ENCODE assay signal across 10 cellular contexts in the genomic region with DNA sequence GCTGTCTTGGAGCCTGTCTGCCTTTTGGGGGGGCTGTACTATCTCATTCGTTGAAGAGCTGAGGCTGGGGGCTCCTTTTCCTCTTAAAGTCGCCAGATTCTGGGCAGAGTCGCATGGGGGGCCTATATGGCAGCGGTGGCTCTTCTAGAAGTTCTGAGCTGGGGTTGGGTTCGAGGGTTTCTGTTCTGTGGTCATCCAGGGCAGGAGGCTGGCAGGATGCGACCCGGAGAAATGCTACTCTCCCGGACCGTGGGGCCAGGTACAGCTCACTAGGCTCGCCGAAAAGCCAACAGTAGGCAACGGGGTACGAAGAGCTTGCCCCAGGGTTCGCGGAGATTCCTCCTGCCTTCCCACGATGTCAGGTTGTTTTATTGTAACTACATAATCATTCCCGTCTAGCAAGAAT. TPM values are rescaled to one million over a fixed set of nuclear protein-coding genes. Genes with fewer than 3 reads are reported as not detected.
DNase-seq lines count a peak whose midpoint lies in the region; ATAC-seq and TF ChIP-seq lines count a peak whose summit lies in the region.
"Had no signal": no experiment of that assay in that cellular context is flagged by ENCODE, and none has a peak within 500 bp of the region (broad histone marks: within the 10 kb centered on the region; RNA-seq: fewer than 3 reads in every experiment).

No MANE protein-coding gene starts in this region.

- H3K27me3 Mint-ChIP-seq in chondrocyte (ENCODE audit: low read depth), result peaks cover 26% of the 10 kb centered on the region
- H3K27me3 Mint-ChIP-seq in naive thymus-derived CD4-positive, alpha-beta T cell, result peaks cover 18 to 62% (median 37%) of the 10 kb centered on the region in 5 donors

- no peaks in the 10 kb centered on the region for H3K9me3 Mint-ChIP-seq in chondrocyte (ENCODE audit: low read depth)
- peaks cover 0 to 5% (median 0%) of the 10 kb centered on the region in 11 donors for H3K9me3 Mint-ChIP-seq in naive thymus-derived CD4-positive, alpha-beta T cell

- H3K36me3 Mint-ChIP-seq in chondrocyte (ENCODE audit: low read depth), result no peaks in the 10 kb centered on the region
- no peaks in the 10 kb centered on the region for H3K36me3 Mint-ChIP-seq in naive thymus-derived CD4-positive, alpha-beta T cell

- H3K4me1 ChIP-seq in left ventricle myocardium inferior, result peaks cover 38% of the 10 kb centered on the region
- H3K4me1 ChIP-seq in naive thymus-derived CD4-positive, alpha-beta T cell (ENCODE audit: control insufficient read depth in 2 of 2, insufficient read depth in 2 of 2, low read length in 2 of 2), result peaks cover 10 to 14% of the 10 kb centered on the region in 2 donors
- H3K4me1 ChIP-seq in vagina, result peaks cover 35% of the 10 kb centered on the region

- H3K27ac ChIP-seq in left ventricle myocardium inferior (replicated peaks) (no peak overlapping the region), vagina (no peak overlapping the region)
- no peak overlapping the region for H3K27ac ChIP-seq in naive thymus-derived CD4-positive, alpha-beta T cell (ENCODE audit: low read depth, low read length)

- H3K27ac Mint-ChIP-seq in chondrocyte (ENCODE audit: unreplicated experiment), result no peak overlapping the region
- H3K27ac Mint-ChIP-seq in naive thymus-derived CD4-positive, alpha-beta T cell, result no peak overlapping the region

- H3K36me3 ChIP-seq in left ventricle myocardium inferior, result no peaks in the 10 kb centered on the region
- no peaks in the 10 kb centered on the region for H3K36me3 ChIP-seq in naive thymus-derived CD4-positive, alpha-beta T cell (ENCODE audit: control insufficient read depth in 2 of 3, insufficient read depth in 3 of 3, low read length in 3 of 3)
- no peaks in the 10 kb centered on the region for H3K36me3 ChIP-seq in vagina

- DNase-seq in left ventricle myocardium inferior, result no peak
- DNase-seq in left cardiac atrium, result no peak
- DNase-seq in chondrocyte (ENCODE audit: low spot score), result no peak
- no peak for DNase-seq in naive thymus-derived CD4-positive, alpha-beta T cell
- DNase-seq in vagina (ENCODE audit: extremely low spot score in 2 of 2), result peak in 1 of 2 donors; percentile 7
- no peak for DNase-seq in HK-2 (ENCODE audit: unreplicated experiment)
- no peak for DNase-seq in inferior parietal cortex (ENCODE audit: extremely low spot score)

- H3K4me1 Mint-ChIP-seq in chondrocyte (ENCODE audit: low read depth), result peaks cover 21% of the 10 kb centered on the region
- H3K4me1 Mint-ChIP-seq in naive thymus-derived CD4-positive, alpha-beta T cell, result peaks cover 4 to 44% (median 27%) of the 10 kb centered on the region in 7 donors

- ATAC-seq in left cardiac atrium, result no peak
- no peak for ATAC-seq in naive thymus-derived CD4-positive, alpha-beta T cell
- ATAC-seq in GM18867 (IDR thresholded peaks at IDR 0.05; ENCODE audit: unreplicated experiment), result no peak

- POLR2A ChIA-PET in naive thymus-derived CD4-positive, alpha-beta T cell (lab: Charles Lee), result no interaction called here

- intact Hi-C loops in left ventricle myocardium inferior (cut with micrococcal nuclease), result no loop called here
- intact Hi-C loops in left cardiac atrium (cut with DNase I), result no loop called here
- intact Hi-C loops in naive thymus-derived CD4-positive, alpha-beta T cell (cut with micrococcal nuclease), result loop anchor here in 1 of 2 donors (2.0 kb wide), 1 partner anchor 265 kb away; a partner anchor contains a TSS
- intact Hi-C loops in vagina (cut with DNase I), result no loop called here

- TF ChIP-seq POLR2A in vagina (IDR thresholded peaks at IDR 0.05), result no peak

- H3K9me3 ChIP-seq in left ventricle myocardium inferior (replicated peaks) (no peaks in the 10 kb centered on the region), vagina (no peaks in the 10 kb centered on the region)
- H3K9me3 ChIP-seq in naive thymus-derived CD4-positive, alpha-beta T cell (ENCODE audit: control insufficient read depth in 2 of 3, low read length in 3 of 3), result no peaks in the 10 kb centered on the region

- H3K4me3 ChIP-seq in left ventricle myocardium inferior (peak overlapping the region; percentile 70), vagina (peak overlapping the region; percentile 51 to 58)
- peak overlapping the region; percentile 53 for H3K4me3 ChIP-seq in naive thymus-derived CD4-positive, alpha-beta T cell (ENCODE audit: low read length)

- H3K27me3 ChIP-seq in left ventricle myocardium inferior (ENCODE audit: low read depth), result peaks cover 28% of the 10 kb centered on the region
- peaks cover 0 to 15% of the 10 kb centered on the region in 2 donors for H3K27me3 ChIP-seq in naive thymus-derived CD4-positive, alpha-beta T cell (ENCODE audit: control insufficient read depth in 2 of 2, insufficient read depth in 2 of 2, low read length in 2 of 2)
- peaks cover 25% of the 10 kb centered on the region for H3K27me3 ChIP-seq in vagina

- peak overlapping the region; percentile 76 for H3K4me3 Mint-ChIP-seq in chondrocyte (ENCODE audit: unreplicated experiment)
- H3K4me3 Mint-ChIP-seq in naive thymus-derived CD4-positive, alpha-beta T cell, result peak overlapping the region; percentile 33 to 90 (median 78)

- TF ChIP-seq CTCF in left ventricle myocardium inferior (IDR thresholded peaks at IDR 0.05; ENCODE audit: borderline replicate concordance) (no peak), chondrocyte (IDR thresholded peaks at IDR 0.05) (no peak), vagina (IDR thresholded peaks at IDR 0.05) (no peak)

- CTCF ChIA-PET in naive thymus-derived CD4-positive, alpha-beta T cell (lab: Charles Lee), result no interaction called here

RNA-seq across cellular contexts. Expression of a gene that starts 1.9 kb away (rescaled TPM):
- total RNA-seq in left ventricle myocardium inferior (not detected), left cardiac atrium (1 to 10 TPM in 1 of 2 donors, under 1 TPM in 1; 0.94 to 1.7 TPM), chondrocyte (0.68 to 0.77 TPM (median 0.77 TPM) in 3 replicates), vagina (2.7 TPM)
- total RNA-seq in naive thymus-derived CD4-positive, alpha-beta T cell, result 1 to 10 TPM in 1 of 5 experiments, not detected in 4; 1.5 TPM
- not detected for polyA plus RNA-seq in naive thymus-derived CD4-positive, alpha-beta T cell
- total RNA-seq: mucosa of gallbladder, NCI-H460 had no signal

RNA-seq across cellular contexts. Expression of a gene that starts 30.6 kb away (rescaled TPM):
- total RNA-seq in left ventricle myocardium inferior (406 TPM), left cardiac atrium (100 to 1,000 TPM; 423 to 527 TPM), chondrocyte (988 to 1,163 TPM (median 1,016 TPM) in 3 replicates), vagina (1,011 TPM)
- total RNA-seq in naive thymus-derived CD4-positive, alpha-beta T cell, result 1,000 to 10,000 TPM in 4 of 5 experiments, 100 to 1,000 TPM in 1; 939 to 1,615 (median 1,588) TPM
- polyA plus RNA-seq in naive thymus-derived CD4-positive, alpha-beta T cell, result 1,000 to 10,000 TPM in 1 of 2 donors, 100 to 1,000 TPM in 1; 971 to 1,125 TPM
